Comparison of ENCODE assay signal across 24 cellular contexts in the genomic region with DNA sequence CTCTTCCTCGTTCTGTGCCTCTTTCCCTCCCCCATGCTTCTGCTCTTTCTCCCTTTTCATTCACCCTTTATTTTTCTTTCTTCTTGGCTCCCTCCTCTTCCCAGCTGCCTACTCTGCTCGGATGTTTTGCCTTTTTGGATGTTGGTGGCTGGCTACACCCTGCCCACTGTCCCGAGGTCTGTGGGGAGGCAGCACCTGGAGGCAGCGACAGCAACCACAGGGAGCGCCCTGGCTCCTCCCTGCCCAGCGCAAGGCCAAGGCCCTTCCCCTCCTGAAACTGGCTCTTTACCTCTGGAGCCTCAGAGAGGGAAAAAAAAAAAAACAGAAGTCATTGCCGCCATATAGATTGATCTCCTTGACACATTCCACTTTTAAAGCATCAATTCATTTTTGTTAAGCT. TPM values are rescaled to one million over a fixed set of nuclear protein-coding genes. Genes with fewer than 3 reads are reported as not detected.
DNase-seq lines count a peak whose midpoint lies in the region; ATAC-seq and TF ChIP-seq lines count a peak whose summit lies in the region.
"Had no signal": no experiment of that assay in that cellular context is flagged by ENCODE, and none has a peak within 500 bp of the region (broad histone marks: within the 10 kb centered on the region; RNA-seq: fewer than 3 reads in every experiment).

No MANE protein-coding gene starts in this region.

- H3K27ac ChIP-seq in SK-N-SH (ENCODE audit: low read depth in 2 of 2, low read length in 1 of 2) = peak overlapping the region in 1 of 2 experiments; percentile 18; a peak in 2 of 4 replicates
- H3K27ac ChIP-seq in spleen = no peak overlapping the region
- H3K27ac ChIP-seq: 22Rv1; BLaER1 treated with 17β-estradiol and CSF1 and Interleukin-3, amounts not matched to agents 10 nM and 100 nM; upper lobe of left lung; VCaP had no signal

- H2AFZ ChIP-seq in SK-N-SH (ENCODE audit: low read depth) = no peak overlapping the region

- ATAC-seq in SK-N-SH treated with all-trans-retinoic acid at 6 μM for 48 hours = peak; percentile 22; the same call in 2 of the 3 replicates
- peak; percentile 57 for ATAC-seq in omental fat pad (ENCODE audit: low FRiP score)
- ATAC-seq in GM21423 (IDR thresholded peaks at IDR 0.05; ENCODE audit: unreplicated experiment) = no peak
- ATAC-seq: activated T-cell treated with anti-CD3 and anti-CD28 coated beads, Interleukin-2, amount 50 U/mL, for 72 hours; stimulated activated memory B cell treated with anti-CD40 and anti-IgM and Interleukin-4, amounts not matched to agents 10 μg/mL and 1 μg/mL and 100 μg/mL, for 72 hours had no signal

- peaks cover 3% of the 10 kb centered on the region for H3F3A ChIP-seq in SK-N-SH (replicated peaks; ENCODE audit: insufficient read depth)

- H3K9me3 Mint-ChIP-seq in type B pancreatic cell = no peaks in the 10 kb centered on the region
- H3K9me3 Mint-ChIP-seq: activated naive CD8-positive, alpha-beta T cell treated with anti-CD3 and anti-CD28 coated beads for 36 hours; activated T-cell treated with anti-CD3 and anti-CD28 coated beads, Interleukin-2, amount 50 U/mL, for 72 hours; stimulated activated memory B cell treated with anti-CD40 and anti-IgM and Interleukin-4, amounts not matched to agents 10 μg/mL and 1 μg/mL and 100 μg/mL, for 72 hours had no signal

- H3K4me3 Mint-ChIP-seq in type B pancreatic cell = peak overlapping the region; percentile 36
- H3K4me3 Mint-ChIP-seq: activated naive CD8-positive, alpha-beta T cell treated with anti-CD3 and anti-CD28 coated beads for 36 hours; activated T-cell treated with anti-CD3 and anti-CD28 coated beads, Interleukin-2, amount 50 U/mL, for 72 hours; stimulated activated memory B cell treated with anti-CD40 and anti-IgM and Interleukin-4, amounts not matched to agents 10 μg/mL and 1 μg/mL and 100 μg/mL, for 72 hours had no signal

- TF ChIP-seq EP300 in SK-N-SH (IDR thresholded peaks at IDR 0.05; ENCODE audit: borderline replicate concordance in 1 of 2, low read depth in 1 of 2, low read length in 1 of 2) = no peak

- WGBS in SK-N-SH (ENCODE audit: low lambda C conversion rate) = 91% methylated on average over 7 of the region's 7 CpGs
- 79 to 88% (median 85%) methylated on average over 7 of the region's 7 CpGs for WGBS in spleen, 5 donors

- H3K27ac Mint-ChIP-seq in type B pancreatic cell = no peak overlapping the region
- H3K27ac Mint-ChIP-seq: activated naive CD8-positive, alpha-beta T cell treated with anti-CD3 and anti-CD28 coated beads for 36 hours; activated T-cell treated with anti-CD3 and anti-CD28 coated beads, Interleukin-2, amount 50 U/mL, for 72 hours; stimulated activated memory B cell treated with anti-CD40 and anti-IgM and Interleukin-4, amounts not matched to agents 10 μg/mL and 1 μg/mL and 100 μg/mL, for 72 hours had no signal

- no peaks in the 10 kb centered on the region for H4K20me1 ChIP-seq in SK-N-SH (ENCODE audit: insufficient read depth)
- H4K20me1 ChIP-seq: BLaER1 treated with 17β-estradiol and CSF1 and Interleukin-3, amounts not matched to agents 10 nM and 100 nM had no signal

- TF ChIP-seq CTCF in SK-N-SH (IDR thresholded peaks at IDR 0.05) (no peak), fibroblast of villous mesenchyme (IDR thresholded peaks at IDR 0.05; ENCODE audit: insufficient read depth, low read depth, low read length) (no peak), omental fat pad (IDR thresholded peaks at IDR 0.05) (no peak), type B pancreatic cell (conservative IDR thresholded peaks at IDR 0.05) (no peak), spleen (IDR thresholded peaks at IDR 0.05 in 8 of 11, conservative IDR thresholded peaks at IDR 0.05 in 3 of 11) (no peak)

- H3K27me3 ChIP-seq in SK-N-SH (ENCODE audit: insufficient read depth) (no peaks in the 10 kb centered on the region), spleen (replicated peaks in 1 of 7) (no peaks in the 10 kb centered on the region)
- H3K27me3 ChIP-seq: BLaER1 treated with 17β-estradiol and CSF1 and Interleukin-3, amounts not matched to agents 10 nM and 100 nM; upper lobe of left lung had no signal

- no peak for TF ChIP-seq RAD21 in SK-N-SH (IDR thresholded peaks at IDR 0.05; ENCODE audit: low read length)

- H3K9me3 ChIP-seq in SK-N-SH = no peaks in the 10 kb centered on the region
- no peaks in the 10 kb centered on the region for H3K9me3 ChIP-seq in spleen
- H3K9me3 ChIP-seq: BLaER1 treated with 17β-estradiol and CSF1 and Interleukin-3, amounts not matched to agents 10 nM and 100 nM; upper lobe of left lung had no signal

- CTCF ChIA-PET in SK-N-SH (lab: Yijun Ruan, JAX) = no interaction called here

- H3K36me3 Mint-ChIP-seq in type B pancreatic cell = peaks cover 27% of the 10 kb centered on the region

- H3K4me1 ChIP-seq in SK-N-SH (ENCODE audit: control insufficient read depth in 1 of 2, insufficient read depth in 2 of 2, low read depth in 1 of 2, low read length in 1 of 2) = no peaks in the 10 kb centered on the region; a peak in 1 of 4 replicates
- H3K4me1 ChIP-seq in spleen = no peaks in the 10 kb centered on the region
- H3K4me1 ChIP-seq: upper lobe of left lung had no signal

- no peak overlapping the region for H3K4me3 ChIP-seq in SK-N-SH (ENCODE audit: low read depth in 2 of 2, low read length in 1 of 2)
- peak overlapping the region; percentile 8 for H3K4me3 ChIP-seq in fibroblast of villous mesenchyme (ENCODE audit: low read depth, low read length)
- H3K4me3 ChIP-seq in spleen = no peak overlapping the region
- H3K4me3 ChIP-seq: BLaER1 treated with 17β-estradiol and CSF1 and Interleukin-3, amounts not matched to agents 10 nM and 100 nM; upper lobe of left lung had no signal

- H3K4me2 ChIP-seq in SK-N-SH = no peak overlapping the region
- H3K4me2 ChIP-seq: BLaER1 treated with 17β-estradiol and CSF1 and Interleukin-3, amounts not matched to agents 10 nM and 100 nM had no signal

- no peaks in the 10 kb centered on the region for H3K79me2 ChIP-seq in SK-N-SH (ENCODE audit: insufficient read depth)

- intact Hi-C loops in spleen (cut with DNase I; ENCODE audit: low total_unique reads) = no loop called here

- no peaks in the 10 kb centered on the region for H3K9me2 ChIP-seq in SK-N-SH

- H3K9ac ChIP-seq in SK-N-SH = no peak overlapping the region
- H3K9ac ChIP-seq: BLaER1 treated with 17β-estradiol and CSF1 and Interleukin-3, amounts not matched to agents 10 nM and 100 nM had no signal

- no peak for TF ChIP-seq POLR2A in spleen (IDR thresholded peaks at IDR 0.05)

- peaks cover 36 to 59% of the 10 kb centered on the region in 2 experiments for H3K36me3 ChIP-seq in SK-N-SH (replicated peaks in 1 of 2; ENCODE audit: control insufficient read depth in 1 of 2, insufficient read depth in 2 of 2, low read length in 1 of 2)
- peaks cover 0 to 93% (median 43%) of the 10 kb centered on the region in 6 donors for H3K36me3 ChIP-seq in spleen

- H3K4me1 Mint-ChIP-seq in type B pancreatic cell (ENCODE audit: unreplicated experiment) = peaks cover 9% of the 10 kb centered on the region
- H3K4me1 Mint-ChIP-seq: stimulated activated memory B cell treated with anti-CD40 and anti-IgM and Interleukin-4, amounts not matched to agents 10 μg/mL and 1 μg/mL and 100 μg/mL, for 72 hours had no signal

- DNase-seq in SK-N-SH (no peak), fibroblast of villous mesenchyme (ENCODE audit: low read depth) (no peak), omental fat pad (ENCODE audit: low spot score) (no peak), type B pancreatic cell (ENCODE audit: extremely low spot score, unreplicated experiment) (no peak), NCI-H1105 (lab: John Stamatoyannopoulos, UW) (no peak), spleen (no peak)
- DNase-seq: activated naive CD8-positive, alpha-beta T cell treated with anti-CD3 and anti-CD28 coated beads for 36 hours; activated T-cell treated with anti-CD3 and anti-CD28 coated beads, Interleukin-2, amount 50 U/mL, for 72 hours; cortex of kidney; foreskin melanocyte; NCI-H1105 treated with DMSO at 0.1 percent for 48 hours; NCI-H2171; NCI-H526 treated with DMSO at 0.1 percent for 48 hours; SHP77; T-helper 1 cell; upper lobe of left lung had no signal

- POLR2A ChIA-PET in SK-N-SH (lab: Yijun Ruan, JAX) = no interaction called here

- H3K27me3 Mint-ChIP-seq in type B pancreatic cell = no peaks in the 10 kb centered on the region
- H3K27me3 Mint-ChIP-seq: activated naive CD8-positive, alpha-beta T cell treated with anti-CD3 and anti-CD28 coated beads for 36 hours; stimulated activated memory B cell treated with anti-CD40 and anti-IgM and Interleukin-4, amounts not matched to agents 10 μg/mL and 1 μg/mL and 100 μg/mL, for 72 hours had no signal

TF ChIP-seq in SK-N-SH treated with all-trans-retinoic acid at 6 μM for 48 hours, 23 proteins besides CTCF, POLR2A, EP300 and RAD21 (continues in another document):
- no peak for TF ChIP-seq OSR1 (CRISPR knock-in tag; IDR thresholded peaks at IDR 0.05)

TF ChIP-seq in SK-N-SH, 30 proteins besides CTCF, POLR2A, EP300 and RAD21 (continues in another document):
- no peak for TF ChIP-seq SMC3 (IDR thresholded peaks at IDR 0.05; ENCODE audit: low read depth, low read length)

RNA-seq across cellular contexts. Expression of a gene that starts 20.1 kb away (rescaled TPM):
- 18.0 and 19.5 TPM in 2 replicates for polyA plus RNA-seq in SK-N-SH (2012; rRNA removed)
- polyA plus RNA-seq in SK-N-SH (2012; cell fraction: cytosol; rRNA removed) = 24.9 and 42.8 TPM in 2 replicates
- 11.8 and 20.5 TPM in 2 replicates for polyA plus RNA-seq in SK-N-SH (2012; cell fraction: nucleus; rRNA removed)
- total RNA-seq in fibroblast of villous mesenchyme = 14.5 and 22.0 TPM in 2 replicates
- total RNA-seq in omental fat pad = 10 to 100 TPM in 2 of 4 donors, 1 to 10 TPM in 2; 8.5 to 17.8 (median 12.5) TPM
- 20.5 and 35.9 TPM in 2 replicates for total RNA-seq in type B pancreatic cell (ENCODE audit: low replicate concordance)
- total RNA-seq in spleen = 10 to 100 TPM in 6 of 7 donors, 1 to 10 TPM in 1; 9.8 to 19.7 (median 14.9) TPM
- polyA plus RNA-seq in spleen = 1 to 10 TPM; 4.0 to 9.2 (median 9.0) TPM

RNA-seq across cellular contexts. Expression of a gene that starts 25.6 kb away (rescaled TPM):
- polyA plus RNA-seq in SK-N-SH (2012; rRNA removed) (not detected in 2 replicates), spleen (not detected)
- polyA plus RNA-seq in SK-N-SH (2012; cell fraction: cytosol; rRNA removed) = not detected in 2 replicates
- not detected in 2 replicates for polyA plus RNA-seq in SK-N-SH (2012; cell fraction: nucleus; rRNA removed)
- total RNA-seq in fibroblast of villous mesenchyme (not detected in 2 replicates), omental fat pad (not detected), type B pancreatic cell (ENCODE audit: low replicate concordance) (not detected in 2 replicates), spleen (not detected)
- total RNA-seq: activated naive CD8-positive, alpha-beta T cell treated with anti-CD3 and anti-CD28 coated beads for 36 hours; activated T-cell treated with anti-CD3 and anti-CD28 coated beads, Interleukin-2, amount 50 U/mL, for 72 hours; endothelial cell of umbilical vein; H4; upper lobe of left lung had no signal
- polyA plus RNA-seq: endothelial cell of umbilical vein had no signal

RNA-seq across cellular contexts. Expression of a gene that starts 56.3 kb away (rescaled TPM):
- not detected in 2 replicates for polyA plus RNA-seq in SK-N-SH (2012; rRNA removed)
- under 0.01 TPM in 1 of 2 replicates, not detected in the other for polyA plus RNA-seq in SK-N-SH (2012; cell fraction: cytosol; rRNA removed)
- 0.02 TPM in 1 of 2 replicates, not detected in the other for polyA plus RNA-seq in SK-N-SH (2012; cell fraction: nucleus; rRNA removed)
- total RNA-seq in fibroblast of villous mesenchyme = not detected in 2 replicates
- total RNA-seq in omental fat pad = 1 to 10 TPM in 3 of 4 donors, under 1 TPM in 1; 0.65 to 4.1 (median 1.1) TPM
- 0.17 and 0.34 TPM in 2 replicates for total RNA-seq in type B pancreatic cell (ENCODE audit: low replicate concordance)
- total RNA-seq in spleen = 10 to 100 TPM; 21.2 to 34.0 (median 27.4) TPM
- polyA plus RNA-seq in spleen = 10 to 100 TPM in 2 of 3 donors, 1 to 10 TPM in 1; 8.6 to 15.2 (median 14.4) TPM
- total RNA-seq: H4 had no signal

Comparison
In these comparisons a context has a peak if more than half of its experiments do, and no peak if none do; other contexts are left out.
1. RNA of a gene that starts 56.3 kb away (total RNA-seq): 21.2 to 34.0 TPM in spleen; 0.65 to 4.1 TPM in omental fat pad, 0.17 to 0.34 TPM in type B pancreatic cell and not detected in fibroblast of villous mesenchyme; every median in the first group is over 4 times any median in the second.